Comparison of ENCODE assay signal across 7 cellular contexts in genomic region chr12:108837680-108838079, GRCh38. TPM values are rescaled to one million over a fixed set of nuclear protein-coding genes. Genes with fewer than 3 reads are reported as not detected.
DNase-seq lines count a peak whose midpoint lies in the region; ATAC-seq and TF ChIP-seq lines count a peak whose summit lies in the region.

No MANE protein-coding gene starts in this region.

- H3K36me3 ChIP-seq in Loucy (ENCODE audit: insufficient read depth, low read length), result peaks cover 20% of the 10 kb centered on the region; the same call in 1 of the 2 replicates
- no peaks in the 10 kb centered on the region for H3K36me3 ChIP-seq in hepatocyte (replicated peaks; ENCODE audit: insufficient read depth, low read depth)

- peaks cover 49% of the 10 kb centered on the region for H3K4me1 ChIP-seq in Loucy (ENCODE audit: insufficient read depth, low read length, poor library complexity, severe bottlenecking)
- H3K4me1 ChIP-seq in hepatocyte (ENCODE audit: insufficient read depth), result peaks cover 36% of the 10 kb centered on the region

- peaks cover 6% of the 10 kb centered on the region; the same call in 1 of the 2 replicates for H3F3A ChIP-seq in Loucy (ENCODE audit: low read depth)

- ATAC-seq in activated T-helper 17 cell treated with anti-CD3 and anti-CD28 coated beads, Interleukin-2, amount 50 U/mL, for 72 hours (replicated peaks), result no peak
- no peak for ATAC-seq in stimulated activated naive CD8-positive, alpha-beta T cell treated with anti-CD3 and anti-CD28 coated beads, Interleukin-15, amount 100 ng/mL, for 72 hours
- ATAC-seq in HG02973 (IDR thresholded peaks at IDR 0.05; ENCODE audit: unreplicated experiment), result no peak

- H3K79me2 ChIP-seq in Loucy (ENCODE audit: insufficient read depth, low read length) (peaks cover 56% of the 10 kb centered on the region), hepatocyte (peaks cover 42% of the 10 kb centered on the region)

- H3K9me3 ChIP-seq in Loucy (ENCODE audit: insufficient read depth, low read depth, low read length) (no peaks in the 10 kb centered on the region), hepatocyte (ENCODE audit: low read depth) (no peaks in the 10 kb centered on the region)

- H2AFZ ChIP-seq in Loucy (ENCODE audit: low read length), result no peak overlapping the region
- no peak overlapping the region for H2AFZ ChIP-seq in hepatocyte

- DNase-seq in hepatocyte (ENCODE audit: low spot score), result no peak
- DNase-seq in stimulated activated naive CD8-positive, alpha-beta T cell treated with anti-CD3 and anti-CD28 coated beads, Interleukin-15, amount 100 ng/mL, for 72 hours, result no peak
- no peak for DNase-seq in occipital lobe (lab: John Stamatoyannopoulos, UW)
- no peak for DNase-seq in NCI-H748 (lab: John Stamatoyannopoulos, UW; ENCODE audit: unreplicated experiment)

- H3K27ac ChIP-seq in hepatocyte, result peak overlapping the region; percentile 81

- WGBS in hepatocyte (ENCODE audit: low lambda C conversion rate, missing lambda C conversion rate), result 97% methylated on average over 7 of the region's 7 CpGs

- H3K27me3 ChIP-seq in Loucy (ENCODE audit: insufficient read depth, low read length, poor library complexity, severe bottlenecking) (no peaks in the 10 kb centered on the region), hepatocyte (no peaks in the 10 kb centered on the region)

- peak overlapping the region; percentile 98 for H3K27ac Mint-ChIP-seq in activated T-helper 17 cell treated with anti-CD3 and anti-CD28 coated beads, Interleukin-2, amount 50 U/mL, for 72 hours
- peak overlapping the region; percentile 89 to 96 for H3K27ac Mint-ChIP-seq in stimulated activated naive CD8-positive, alpha-beta T cell treated with anti-CD3 and anti-CD28 coated beads, Interleukin-15, amount 100 ng/mL, for 72 hours

- H3K27me3 Mint-ChIP-seq in activated T-helper 17 cell treated with anti-CD3 and anti-CD28 coated beads, Interleukin-2, amount 50 U/mL, for 72 hours, result no peaks in the 10 kb centered on the region
- H3K27me3 Mint-ChIP-seq in stimulated activated naive CD8-positive, alpha-beta T cell treated with anti-CD3 and anti-CD28 coated beads, Interleukin-15, amount 100 ng/mL, for 72 hours, result no peaks in the 10 kb centered on the region

- H4K20me1 ChIP-seq in Loucy (ENCODE audit: insufficient read depth, low read length, poor library complexity, severe bottlenecking), result no peaks in the 10 kb centered on the region
- H4K20me1 ChIP-seq in hepatocyte (ENCODE audit: insufficient read depth, poor library complexity, severe bottlenecking), result no peaks in the 10 kb centered on the region

- peak overlapping the region; percentile 59 for H3K4me2 ChIP-seq in Loucy (ENCODE audit: low read depth, low read length, poor library complexity, severe bottlenecking)
- H3K4me2 ChIP-seq in hepatocyte, result no peak overlapping the region

- H3K9ac ChIP-seq in Loucy (ENCODE audit: low read depth, low read length, poor library complexity, severe bottlenecking), result peak overlapping the region; percentile 69

- no peaks in the 10 kb centered on the region for H3K9me3 Mint-ChIP-seq in activated T-helper 17 cell treated with anti-CD3 and anti-CD28 coated beads, Interleukin-2, amount 50 U/mL, for 72 hours
- H3K9me3 Mint-ChIP-seq in stimulated activated naive CD8-positive, alpha-beta T cell treated with anti-CD3 and anti-CD28 coated beads, Interleukin-15, amount 100 ng/mL, for 72 hours, result no peaks in the 10 kb centered on the region

- TF ChIP-seq CTCF in Loucy (conservative IDR thresholded peaks at IDR 0.05; ENCODE audit: low read length) (no peak), hepatocyte (IDR thresholded peaks at IDR 0.05; ENCODE audit: poor library complexity) (no peak)

- H3K36me3 Mint-ChIP-seq in activated T-helper 17 cell treated with anti-CD3 and anti-CD28 coated beads, Interleukin-2, amount 50 U/mL, for 72 hours (ENCODE audit: low read depth), result peaks cover 70% of the 10 kb centered on the region

- peaks cover 25% of the 10 kb centered on the region for H3K4me1 Mint-ChIP-seq in activated T-helper 17 cell treated with anti-CD3 and anti-CD28 coated beads, Interleukin-2, amount 50 U/mL, for 72 hours
- peaks cover 68% of the 10 kb centered on the region for H3K4me1 Mint-ChIP-seq in stimulated activated naive CD8-positive, alpha-beta T cell treated with anti-CD3 and anti-CD28 coated beads, Interleukin-15, amount 100 ng/mL, for 72 hours

- no peaks in the 10 kb centered on the region for H3K9me2 ChIP-seq in Loucy (replicated peaks; ENCODE audit: low read depth, low read length)
- H3K9me2 ChIP-seq in hepatocyte (replicated peaks; ENCODE audit: insufficient read depth), result no peaks in the 10 kb centered on the region

- peak overlapping the region; percentile 53 for H3K4me3 ChIP-seq in Loucy (ENCODE audit: low read length, poor library complexity, severe bottlenecking)
- H3K4me3 ChIP-seq in hepatocyte, result no peak overlapping the region

- H3K4me3 Mint-ChIP-seq in activated T-helper 17 cell treated with anti-CD3 and anti-CD28 coated beads, Interleukin-2, amount 50 U/mL, for 72 hours, result peak overlapping the region; percentile 86
- H3K4me3 Mint-ChIP-seq in stimulated activated naive CD8-positive, alpha-beta T cell treated with anti-CD3 and anti-CD28 coated beads, Interleukin-15, amount 100 ng/mL, for 72 hours, result peak overlapping the region; percentile 60 to 74

RNA-seq across cellular contexts. Expression of gene SSH1, which starts 19.7 kb away (rescaled TPM):
- 10 to 100 TPM; 60.8 to 95.4 TPM for total RNA-seq in activated T-helper 17 cell treated with anti-CD3 and anti-CD28 coated beads, Interleukin-2, amount 50 U/mL, for 72 hours
- total RNA-seq in hepatocyte, result 8.2 and 8.9 TPM in 2 replicates
- 7.4 and 12.2 TPM in 2 replicates for polyA plus RNA-seq in hepatocyte
- total RNA-seq in occipital lobe, result 7.5 TPM

RNA-seq across cellular contexts. Expression of gene DAO, which starts 42.2 kb away (rescaled TPM):
- not detected for total RNA-seq in activated T-helper 17 cell treated with anti-CD3 and anti-CD28 coated beads, Interleukin-2, amount 50 U/mL, for 72 hours
- total RNA-seq in hepatocyte (0.90 and 2.2 TPM in 2 replicates), occipital lobe (not detected)
- polyA plus RNA-seq in hepatocyte, result 0.41 and 0.88 TPM in 2 replicates
